1 cellular context compared by ENCODE assay signal in the genomic region with DNA sequence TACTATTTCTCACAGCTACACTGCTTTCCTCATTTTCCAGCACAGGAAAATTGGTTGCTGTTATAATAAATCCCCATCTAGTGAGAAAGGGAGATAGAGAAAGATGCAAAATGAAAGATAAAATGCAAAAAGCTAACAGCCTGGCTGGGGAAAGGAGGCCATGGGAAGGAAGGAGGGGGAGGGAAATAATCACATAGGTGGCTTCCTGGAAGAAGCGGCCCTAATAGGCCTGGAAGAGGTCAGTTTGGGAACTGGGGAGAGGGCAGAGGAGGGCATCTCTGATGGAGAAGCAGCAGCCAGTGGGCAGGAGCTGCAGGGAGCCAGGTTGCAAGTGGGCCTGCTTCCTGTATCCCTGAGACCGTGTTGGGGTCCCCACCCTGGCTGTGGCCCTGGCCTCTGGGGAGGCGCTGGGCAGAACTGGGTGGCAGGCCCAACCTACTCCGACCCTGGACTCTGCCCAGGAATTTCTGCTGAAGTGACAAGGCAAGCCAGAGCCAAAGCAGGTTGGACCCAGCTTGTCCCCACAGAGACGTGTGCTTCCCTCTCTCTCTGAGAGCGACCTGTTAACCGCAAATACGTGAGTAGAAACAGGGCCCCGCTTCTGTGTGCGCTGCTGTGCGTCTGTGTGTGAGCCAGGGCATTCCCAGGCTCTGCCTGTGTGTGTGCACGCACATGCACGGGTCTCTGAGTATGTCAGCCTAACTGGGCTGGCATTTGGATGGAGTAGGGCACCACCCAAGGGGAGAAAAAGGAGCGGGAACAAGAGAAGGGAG.
TF ChIP-seq lines count a peak whose summit lies in the region.

No MANE protein-coding gene starts in this region.

TF ChIP-seq in GM12878, 131 proteins besides CTCF, POLR2A, EP300 and RAD21:
- TF ChIP-seq EGR1 (IDR thresholded peaks at IDR 0.05; ENCODE audit: borderline replicate concordance in 1 of 2, low read depth in 2 of 2, low read length in 2 of 2) (no peak), CREB1 (IDR thresholded peaks at IDR 0.05; ENCODE audit: low read depth) (no peak), BCL3 (IDR thresholded peaks at IDR 0.05; ENCODE audit: borderline replicate concordance, insufficient read depth, low read depth, low read length, poor library complexity, severe bottlenecking) (peak; percentile 15)
